In the genomic region with DNA sequence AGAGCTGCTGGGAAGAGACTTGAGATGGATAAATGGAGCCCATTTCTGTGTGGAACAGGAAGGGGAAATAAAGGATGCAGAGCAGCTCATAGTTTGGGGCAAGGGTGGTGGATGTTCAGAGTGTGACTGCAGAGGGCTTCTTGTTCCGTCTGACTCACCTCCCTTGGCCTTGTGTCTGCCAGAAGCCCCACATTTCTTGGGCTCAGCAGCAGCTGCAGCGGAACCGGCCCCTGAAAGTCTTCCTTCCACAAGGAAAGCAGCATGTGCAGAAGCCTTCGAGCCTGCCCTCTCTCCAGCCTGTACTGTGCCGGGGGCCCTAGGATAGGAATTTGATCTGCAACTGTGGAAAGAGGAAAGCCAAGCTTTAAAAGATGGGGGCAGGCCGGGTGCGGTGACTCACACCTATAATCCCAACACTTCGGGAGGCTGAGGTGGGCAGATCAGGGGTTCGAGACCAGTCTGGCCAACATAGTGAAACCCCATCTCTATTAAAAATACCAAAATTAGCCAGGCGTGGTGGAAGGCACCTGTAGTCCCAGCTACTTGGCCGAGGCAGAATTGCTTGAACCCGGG, we compare ENCODE assay signal across 21 cellular contexts. TPM values are rescaled to one million over a fixed set of nuclear protein-coding genes. Genes with fewer than 3 reads are reported as not detected.
DNase-seq lines count a peak whose midpoint lies in the region; ATAC-seq and TF ChIP-seq lines count a peak whose summit lies in the region.
"Had no signal": no experiment of that assay in that cellular context is flagged by ENCODE, and none has a peak within 500 bp of the region (broad histone marks: within the 10 kb centered on the region; RNA-seq: fewer than 3 reads in every experiment).

No MANE protein-coding gene starts in this region.

- H3F3A ChIP-seq in PC-9 (ENCODE audit: insufficient read depth, low read depth): peaks cover 6% of the 10 kb centered on the region

- H3K79me2 ChIP-seq in osteoblast (ENCODE audit: insufficient read depth, low read length) (no peaks in the 10 kb centered on the region), PC-9 (ENCODE audit: low read depth) (no peaks in the 10 kb centered on the region)

- H3K27ac ChIP-seq in osteoblast (ENCODE audit: low read depth, low read length) (no peak overlapping the region), thymus (ENCODE audit: low read depth) (peak overlapping the region; percentile 26), PC-9 (no peak overlapping the region)
- H3K27ac ChIP-seq: BLaER1, GM23248 had no signal

- H3K4me3 Mint-ChIP-seq in activated T-cell treated with anti-CD3 and anti-CD28 coated beads, Interleukin-2, amount 50 U/mL, for 72 hours: no peak overlapping the region
- H3K4me3 Mint-ChIP-seq: CD4-positive, alpha-beta T cell had no signal

- no peaks in the 10 kb centered on the region for H3K9me3 Mint-ChIP-seq in activated T-cell treated with anti-CD3 and anti-CD28 coated beads, Interleukin-2, amount 50 U/mL, for 72 hours
- H3K9me3 Mint-ChIP-seq: CD4-positive, alpha-beta T cell had no signal

- POLR2A ChIA-PET in PC-9 (lab: Charles Lee; ENCODE audit: unreplicated experiment): no interaction called here

- peaks cover 0 to 12% of the 10 kb centered on the region in 2 donors for H3K36me3 Mint-ChIP-seq in activated T-cell treated with anti-CD3 and anti-CD28 coated beads, Interleukin-2, amount 50 U/mL, for 72 hours (ENCODE audit: insufficient read depth in 2 of 2)

- H4K20me1 ChIP-seq in osteoblast (ENCODE audit: insufficient read depth, low read length) (no peaks in the 10 kb centered on the region), PC-9 (ENCODE audit: insufficient read depth) (no peaks in the 10 kb centered on the region)

- no peak for DNase-seq in activated T-cell treated with anti-CD3 and anti-CD28 coated beads, Interleukin-2, amount 50 U/mL, for 72 hours
- no peak for DNase-seq in activated T-cell treated with anti-CD3 and anti-CD28 coated beads, Interleukin-2, amount 50 U/mL, for 1 hour
- peak; percentile 26 for DNase-seq in fibroblast of mammary gland (ENCODE audit: low read depth)
- peak; percentile 51 for DNase-seq in osteoblast (ENCODE audit: insufficient read length, low spot score, missing footprints)
- DNase-seq in globus pallidus (ENCODE audit: low spot score): no peak
- no peak for DNase-seq in PC-9
- no peak for DNase-seq in AG08395 (ENCODE audit: low spot score)
- DNase-seq: CD4-positive, alpha-beta T cell; DMS53; GM23248; Kasumi-1; NCI-H1694; NCI-H2029 treated with DMSO at 0.1 percent for 48 hours; NCI-H2227 treated with DMSO at 0.1 percent for 48 hours; NCI-H526 treated with DMSO at 0.1 percent for 48 hours; RPMI8226; SHP77 had no signal

- H3K9me2 ChIP-seq in PC-9 (ENCODE audit: insufficient read depth): no peaks in the 10 kb centered on the region

- no peaks in the 10 kb centered on the region for H3K27me3 Mint-ChIP-seq in activated T-cell treated with anti-CD3 and anti-CD28 coated beads, Interleukin-2, amount 50 U/mL, for 72 hours (ENCODE audit: low read depth)
- H3K27me3 Mint-ChIP-seq: CD4-positive, alpha-beta T cell had no signal

- no peaks in the 10 kb centered on the region for H3K9me3 ChIP-seq in osteoblast (ENCODE audit: low read depth, low read length)
- H3K9me3 ChIP-seq in thymus (ENCODE audit: control insufficient read depth): no peaks in the 10 kb centered on the region
- no peaks in the 10 kb centered on the region for H3K9me3 ChIP-seq in PC-9 (ENCODE audit: insufficient read depth, low read depth)
- H3K9me3 ChIP-seq: BLaER1 had no signal

- no peak for ATAC-seq in activated T-cell treated with anti-CD3 and anti-CD28 coated beads, Interleukin-2, amount 50 U/mL, for 72 hours (replicated peaks in 1 of 2)
- ATAC-seq: HepG2, K562 had no signal

- TF ChIP-seq CTCF in fibroblast of mammary gland (conservative IDR thresholded peaks at IDR 0.05; ENCODE audit: control insufficient read depth, insufficient read depth, low read depth, low read length): no peak
- TF ChIP-seq CTCF in osteoblast (IDR thresholded peaks at IDR 0.05; ENCODE audit: extremely low read depth, low read depth, low read length): no peak
- no peak for TF ChIP-seq CTCF in PC-9 (conservative IDR thresholded peaks at IDR 0.05)

- H3K27me3 ChIP-seq in osteoblast (ENCODE audit: insufficient read depth, low read length) (no peaks in the 10 kb centered on the region), thymus (ENCODE audit: control insufficient read depth, insufficient read depth) (no peaks in the 10 kb centered on the region), PC-9 (ENCODE audit: insufficient read depth, low read depth) (no peaks in the 10 kb centered on the region)
- H3K27me3 ChIP-seq: BLaER1 had no signal

- no peak overlapping the region for H3K4me3 ChIP-seq in fibroblast of mammary gland (ENCODE audit: control insufficient read depth, low read depth, low read length)
- no peak overlapping the region for H3K4me3 ChIP-seq in osteoblast (ENCODE audit: insufficient read depth, low read length)
- no peak overlapping the region for H3K4me3 ChIP-seq in thymus (ENCODE audit: low read length)
- H3K4me3 ChIP-seq in PC-9: no peak overlapping the region
- H3K4me3 ChIP-seq: BLaER1, GM23248, K562 had no signal

- H3K4me1 ChIP-seq in osteoblast (ENCODE audit: insufficient read depth, low read length) (no peaks in the 10 kb centered on the region), thymus (ENCODE audit: control insufficient read depth, insufficient read depth, low read length) (no peaks in the 10 kb centered on the region), PC-9 (replicated peaks; ENCODE audit: insufficient read depth) (peaks cover 5% of the 10 kb centered on the region; the same call in 1 of the 2 replicates)

- intact Hi-C loops in PC-9 (cut with micrococcal nuclease; ENCODE audit: unreplicated experiment): no loop called here

- peak overlapping the region; percentile 11 for H3K27ac Mint-ChIP-seq in activated T-cell treated with anti-CD3 and anti-CD28 coated beads, Interleukin-2, amount 50 U/mL, for 72 hours
- H3K27ac Mint-ChIP-seq: CD4-positive, alpha-beta T cell had no signal

- 92% methylated on average over 12 of the region's 12 CpGs for WGBS in thymus

- CTCF ChIA-PET in PC-9 (lab: Charles Lee): no interaction called here

- H3K36me3 ChIP-seq in osteoblast (ENCODE audit: insufficient read depth, low read length) (peaks cover 52% of the 10 kb centered on the region), thymus (ENCODE audit: control insufficient read depth, insufficient read depth) (peaks cover 78% of the 10 kb centered on the region), PC-9 (ENCODE audit: low read depth) (no peaks in the 10 kb centered on the region)

- H2AFZ ChIP-seq in osteoblast (ENCODE audit: low read length) (no peak overlapping the region), PC-9 (no peak overlapping the region)
- H2AFZ ChIP-seq: GM23248 had no signal

- no peaks in the 10 kb centered on the region for H3K4me1 Mint-ChIP-seq in activated T-cell treated with anti-CD3 and anti-CD28 coated beads, Interleukin-2, amount 50 U/mL, for 72 hours (ENCODE audit: low read depth)

- BruUV-seq in PC-9 (replicated peaks; lab: Mats Ljungman, UMichigan): no TSS peak

- H3K4me2 ChIP-seq in osteoblast (ENCODE audit: insufficient read depth, low read length) (no peak overlapping the region), PC-9 (no peak overlapping the region)
- H3K4me2 ChIP-seq: BLaER1 had no signal

RNA-seq across cellular contexts. Expression of gene CDAN1, which starts 11.5 kb away (rescaled TPM):
- total RNA-seq in activated T-cell treated with anti-CD3 and anti-CD28 coated beads, Interleukin-2, amount 50 U/mL, for 72 hours: 10 to 100 TPM; 18.2 to 26.0 TPM
- total RNA-seq in osteoblast (7.6 and 9.7 TPM in 2 replicates), PC-9 (2021) (19.2 and 23.4 TPM in 2 replicates)
- 14.8 TPM for polyA plus RNA-seq in thymus

Comparison
In these comparisons a context has a peak if more than half of its experiments do, and no peak if none do; other contexts are left out.
1. DNase-seq: peak in fibroblast of mammary gland (single experiment) and osteoblast (single experiment); none in activated T-cell treated with anti-CD3 and anti-CD28 coated beads, Interleukin-2, amount 50 U/mL, for 72 hours (0 of 2), activated T-cell treated with anti-CD3 and anti-CD28 coated beads, Interleukin-2, amount 50 U/mL, for 1 hour (single experiment), globus pallidus (single experiment), PC-9 (0 of 2) and AG08395 (single experiment).